In the genomic region with DNA sequence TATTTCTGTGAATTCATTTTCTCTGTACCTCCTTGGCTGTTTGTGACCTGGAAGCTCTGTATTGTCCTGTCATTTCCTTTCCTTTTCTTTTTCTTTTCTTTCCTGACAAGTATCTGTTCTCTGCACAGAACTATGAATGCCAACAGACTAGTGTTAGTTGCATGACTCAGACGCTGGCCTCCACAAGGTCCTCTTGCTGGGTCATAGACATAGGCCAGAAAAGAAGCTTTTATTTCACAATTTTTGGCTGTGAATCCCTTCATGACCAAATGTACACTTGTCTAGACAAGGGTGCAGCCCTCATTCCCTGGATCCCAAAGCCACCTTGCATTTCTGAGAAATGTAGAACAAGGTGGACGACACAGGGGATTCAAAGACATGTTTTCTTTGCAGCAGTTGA, we compare ENCODE assay signal across 2 cellular contexts.
TF ChIP-seq lines count a peak whose summit lies in the region.

No MANE protein-coding gene starts in this region.

TF ChIP-seq in SK-N-SH treated with all-trans-retinoic acid at 6 μM for 48 hours, 23 proteins besides CTCF, POLR2A, EP300 and RAD21:
- TF ChIP-seq ESRRG (CRISPR knock-in tag; IDR thresholded peaks at IDR 0.05) (no peak), ZNF565 (CRISPR knock-in tag; conservative IDR thresholded peaks at IDR 0.05; ENCODE audit: low read depth) (no peak), OSR1 (CRISPR knock-in tag; IDR thresholded peaks at IDR 0.05) (no peak), SNAI2 (CRISPR knock-in tag; IDR thresholded peaks at IDR 0.05) (no peak), ZFP30 (CRISPR knock-in tag; IDR thresholded peaks at IDR 0.05) (no peak), CSRNP3 (CRISPR knock-in tag; IDR thresholded peaks at IDR 0.05) (no peak), POU6F1 (CRISPR knock-in tag; IDR thresholded peaks at IDR 0.05; ENCODE audit: borderline replicate concordance, low read depth) (no peak), TOX (CRISPR knock-in tag; IDR thresholded peaks at IDR 0.05; ENCODE audit: borderline replicate concordance) (no peak), CSDC2 (CRISPR knock-in tag; IDR thresholded peaks at IDR 0.05) (no peak)
TF ChIP-seq in SK-N-SH treated with all-trans-retinoic acid at 6 μM for 48 hours: peak in this region for 0.

TF ChIP-seq in SK-N-SH, 30 proteins besides CTCF, POLR2A, EP300 and RAD21:
- no peak for TF ChIP-seq ELF1 (IDR thresholded peaks at IDR 0.05)
- TF ChIP-seq SMC3 (IDR thresholded peaks at IDR 0.05; ENCODE audit: low read depth, low read length), result no peak
- TF ChIP-seq PBX3 (IDR thresholded peaks at IDR 0.05), result no peak
- TF ChIP-seq JUND (IDR thresholded peaks at IDR 0.05), result no peak
- TF ChIP-seq, protein P1, sequence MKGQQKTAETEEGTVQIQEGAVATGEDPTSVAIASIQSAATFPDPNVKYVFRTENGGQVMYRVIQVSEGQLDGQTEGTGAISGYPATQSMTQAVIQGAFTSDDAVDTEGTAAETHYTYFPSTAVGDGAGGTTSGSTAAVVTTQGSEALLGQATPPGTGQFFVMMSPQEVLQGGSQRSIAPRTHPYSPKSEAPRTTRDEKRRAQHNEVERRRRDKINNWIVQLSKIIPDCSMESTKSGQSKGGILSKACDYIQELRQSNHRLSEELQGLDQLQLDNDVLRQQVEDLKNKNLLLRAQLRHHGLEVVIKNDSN (IDR thresholded peaks at IDR 0.05; ENCODE audit: borderline replicate concordance, low read depth), result no peak
- TF ChIP-seq, protein P2, sequence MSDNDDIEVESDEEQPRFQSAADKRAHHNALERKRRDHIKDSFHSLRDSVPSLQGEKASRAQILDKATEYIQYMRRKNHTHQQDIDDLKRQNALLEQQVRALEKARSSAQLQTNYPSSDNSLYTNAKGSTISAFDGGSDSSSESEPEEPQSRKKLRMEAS (IDR thresholded peaks at IDR 0.05; ENCODE audit: low read depth), result no peak
- no peak for TF ChIP-seq POLR2AphosphoS5 (IDR thresholded peaks at IDR 0.05; ENCODE audit: low read depth, low read length)
- TF ChIP-seq TCF12 (IDR thresholded peaks at IDR 0.05), result no peak
- TF ChIP-seq FOXM1 (IDR thresholded peaks at IDR 0.05; ENCODE audit: low read depth), result no peak
